13 cellular contexts compared by ENCODE assay signal in the genomic region with DNA sequence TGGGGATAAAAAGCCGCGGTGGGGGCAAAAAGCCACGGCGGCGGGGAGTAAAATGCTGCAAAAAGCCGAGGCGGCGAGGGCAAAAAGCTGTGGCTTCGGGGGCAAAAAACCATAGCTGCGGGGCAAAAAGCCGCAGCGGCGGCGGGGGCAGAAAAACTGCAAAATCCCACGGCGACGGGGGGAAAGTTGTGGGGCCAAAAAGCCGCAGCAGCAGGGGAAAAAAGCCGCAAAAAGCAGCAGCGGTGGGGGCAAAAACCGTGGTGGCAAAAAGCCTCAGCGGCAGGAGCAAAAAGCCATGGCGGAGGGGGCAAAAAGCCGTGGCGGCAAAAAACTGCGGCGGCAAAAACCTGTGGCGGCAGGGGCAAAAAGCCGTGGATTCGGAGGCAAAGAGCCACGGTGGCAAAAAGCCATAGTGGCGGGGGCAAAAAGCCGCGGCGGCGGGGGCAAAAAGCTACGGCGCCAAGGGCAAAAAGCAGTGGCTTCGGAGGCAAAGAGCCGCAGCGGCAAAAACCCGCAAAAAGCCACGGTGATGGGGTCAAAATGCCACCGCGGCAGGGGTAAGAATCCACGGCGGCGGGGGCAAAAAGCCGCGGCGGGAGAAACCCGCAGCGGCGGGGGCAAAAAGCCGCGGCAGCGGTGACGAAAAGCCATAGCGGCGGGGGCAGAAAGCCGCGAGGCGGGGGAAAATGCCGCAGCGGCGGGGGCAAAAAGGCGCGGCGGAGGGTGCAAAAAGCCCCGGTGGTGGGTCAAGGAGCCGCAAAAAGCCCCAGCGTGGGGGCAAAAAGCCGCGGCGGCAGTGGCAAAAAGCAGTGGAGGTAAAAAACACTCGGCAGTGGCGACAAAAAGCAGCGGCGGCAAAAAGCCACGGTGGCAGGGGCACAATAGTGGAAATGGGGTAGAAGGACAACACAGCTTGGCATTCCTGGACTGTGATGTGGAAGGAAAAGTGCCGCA.
"Had no signal": no experiment of that assay in that cellular context is flagged by ENCODE, and none has a peak within 500 bp of the region (broad histone marks: within the 10 kb centered on the region; RNA-seq: fewer than 3 reads in every experiment).

No MANE protein-coding gene starts in this region.

- H3K27ac ChIP-seq: cardiac muscle cell, esophagus squamous epithelium, foreskin keratinocyte, left lung, psoas muscle, VCaP had no signal

- H3K4me1 ChIP-seq: esophagus squamous epithelium, foreskin keratinocyte, left lung, psoas muscle had no signal

- H3K4me3 ChIP-seq: cardiac muscle cell, esophagus squamous epithelium, left lung, psoas muscle had no signal

- DNase-seq: activated CD4-positive, alpha-beta T cell treated with anti-CD3 and anti-CD28 coated beads for 36 hours; activated gamma-delta T cell; activated naive CD8-positive, alpha-beta T cell treated with anti-CD3 and anti-CD28 coated beads, Interleukin-2, amount 50 U/mL, for 24 hours; activated T-cell treated with anti-CD3 and anti-CD28 coated beads, Interleukin-2, amount 50 U/mL, for 4 hours; esophagus squamous epithelium; foreskin keratinocyte; occipital lobe; psoas muscle; stimulated activated CD4-positive, alpha-beta T cell treated with anti-CD3 and anti-CD28 coated beads, Interleukin-4, amount 100 ng/mL, for 24 hours; T1000 had no signal

- H3K36me3 ChIP-seq: cardiac muscle cell, esophagus squamous epithelium, left lung had no signal

- H3K9me3 ChIP-seq: psoas muscle had no signal

- ATAC-seq: activated CD4-positive, alpha-beta T cell treated with anti-CD3 and anti-CD28 coated beads for 36 hours; activated naive CD8-positive, alpha-beta T cell treated with anti-CD3 and anti-CD28 coated beads, Interleukin-2, amount 50 U/mL, for 24 hours; activated T-cell treated with anti-CD3 and anti-CD28 coated beads, Interleukin-2, amount 50 U/mL, for 4 hours; foreskin keratinocyte; left lung; psoas muscle had no signal

- H3K27me3 ChIP-seq: cardiac muscle cell, foreskin keratinocyte had no signal
